Comparison of ENCODE assay signal across 17 cellular contexts in the genomic region with DNA sequence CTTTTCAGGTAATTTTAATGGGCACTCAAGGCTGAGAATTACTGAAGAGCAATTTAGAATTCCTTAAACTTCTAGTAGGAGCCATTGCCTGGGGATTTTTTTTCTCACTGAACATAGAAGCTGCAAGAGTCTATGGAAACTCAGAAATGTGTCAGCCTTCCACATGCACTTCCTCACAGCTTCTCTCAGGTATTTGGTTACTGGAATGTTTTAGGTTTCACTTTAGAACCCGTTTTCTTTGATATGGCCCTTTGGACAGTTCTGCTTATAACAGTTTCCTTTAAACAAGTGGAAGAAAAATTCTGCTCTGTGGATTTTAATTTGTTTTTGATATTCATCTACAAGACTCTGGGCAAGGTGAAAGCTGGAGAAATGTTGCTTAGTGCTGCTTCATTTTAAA.
"Had no signal": no experiment of that assay in that cellular context is flagged by ENCODE, and none has a peak within 500 bp of the region (broad histone marks: within the 10 kb centered on the region; RNA-seq: fewer than 3 reads in every experiment).

No MANE protein-coding gene starts in this region.

- H3K27ac ChIP-seq: hepatocyte, psoas muscle, right lobe of liver, spleen, upper lobe of right lung had no signal

- H3K4me2 ChIP-seq: hepatocyte had no signal

- H3K27me3 Mint-ChIP-seq: activated CD4-positive, alpha-beta T cell treated with anti-CD3 and anti-CD28 coated beads, Interleukin-2, amount 10 ng/mL, durations not matched to agents 7 days and 5 days; activated naive CD8-positive, alpha-beta T cell treated with anti-CD3 and anti-CD28 coated beads, Interleukin-2, amount 10 ng/mL, durations not matched to agents 7 days and 5 days; natural killer cell treated with Interleukin-12 subunit alpha and Interleukin-12 subunit beta and Interleukin-15 and Interleukin-18, amount 100 ng/mL, for 72 hours; stimulated activated naive CD8-positive, alpha-beta T cell treated with anti-CD3 and anti-CD28 coated beads, Interleukin-15, amount 100 ng/mL, for 72 hours had no signal

- H3K4me3 ChIP-seq: hepatocyte, psoas muscle, right lobe of liver, spleen, upper lobe of right lung had no signal

- H3K79me2 ChIP-seq: hepatocyte had no signal

- H3K9me3 ChIP-seq: psoas muscle, right lobe of liver, spleen, upper lobe of right lung had no signal

- H3K9me3 Mint-ChIP-seq: activated CD4-positive, alpha-beta T cell treated with anti-CD3 and anti-CD28 coated beads, Interleukin-2, amount 10 ng/mL, durations not matched to agents 7 days and 5 days; activated naive CD8-positive, alpha-beta T cell treated with anti-CD3 and anti-CD28 coated beads, Interleukin-2, amount 10 ng/mL, durations not matched to agents 7 days and 5 days; activated T-helper 1 cell treated with anti-CD3 and anti-CD28 coated beads, Interleukin-12 subunit alpha, Interleukin-12 subunit beta, Interleukin-2, Interleukin-4 antibody, amounts not matched to agents 30 ng/mL and 10 ng/mL and 1 ng/mL, durations not matched to agents 14 hours and 24 hours and 36 hours; natural killer cell treated with Interleukin-12 subunit alpha and Interleukin-12 subunit beta and Interleukin-15 and Interleukin-18, amount 100 ng/mL, for 72 hours; stimulated activated naive CD8-positive, alpha-beta T cell treated with anti-CD3 and anti-CD28 coated beads, Interleukin-15, amount 100 ng/mL, for 72 hours; T-helper 2 cell treated with Interferon-gamma antibody and Interleukin-4, amounts not matched to agents 5 μg/mL and 100 μg/mL, for 36 hours had no signal

- H3K27ac Mint-ChIP-seq: activated CD4-positive, alpha-beta T cell treated with anti-CD3 and anti-CD28 coated beads, Interleukin-2, amount 10 ng/mL, durations not matched to agents 7 days and 5 days; activated naive CD8-positive, alpha-beta T cell treated with anti-CD3 and anti-CD28 coated beads, Interleukin-2, amount 10 ng/mL, durations not matched to agents 7 days and 5 days; activated T-helper 1 cell treated with anti-CD3 and anti-CD28 coated beads, Interleukin-12 subunit alpha, Interleukin-12 subunit beta, Interleukin-2, Interleukin-4 antibody, amounts not matched to agents 30 ng/mL and 10 ng/mL and 1 ng/mL, durations not matched to agents 14 hours and 24 hours and 36 hours; natural killer cell treated with Interleukin-12 subunit alpha and Interleukin-12 subunit beta and Interleukin-15 and Interleukin-18, amount 100 ng/mL, for 72 hours; stimulated activated naive CD8-positive, alpha-beta T cell treated with anti-CD3 and anti-CD28 coated beads, Interleukin-15, amount 100 ng/mL, for 72 hours; T-helper 2 cell treated with Interferon-gamma antibody and Interleukin-4, amounts not matched to agents 5 μg/mL and 100 μg/mL, for 36 hours had no signal

- DNase-seq: activated CD4-positive, alpha-beta T cell treated with anti-CD3 and anti-CD28 coated beads, Interleukin-2, amount 10 ng/mL, durations not matched to agents 7 days and 5 days; activated CD4-positive, CD25-positive, alpha-beta regulatory T cell; activated CD8-positive, alpha-beta memory T cell treated with anti-CD3 and anti-CD28 coated beads, Interleukin-2, amount 50 U/mL, for 48 hours; activated naive CD4-positive, alpha-beta T cell; activated naive CD8-positive, alpha-beta T cell treated with anti-CD3 and anti-CD28 coated beads, Interleukin-2, amount 10 ng/mL, durations not matched to agents 7 days and 5 days; mesendoderm; occipital lobe; psoas muscle; right lobe of liver; spleen; stimulated activated naive CD8-positive, alpha-beta T cell treated with anti-CD3 and anti-CD28 coated beads, Interleukin-15, amount 100 ng/mL, for 72 hours; upper lobe of right lung had no signal

- H3K4me3 Mint-ChIP-seq: activated CD4-positive, alpha-beta T cell treated with anti-CD3 and anti-CD28 coated beads, Interleukin-2, amount 10 ng/mL, durations not matched to agents 7 days and 5 days; activated naive CD8-positive, alpha-beta T cell treated with anti-CD3 and anti-CD28 coated beads, Interleukin-2, amount 10 ng/mL, durations not matched to agents 7 days and 5 days; activated T-helper 1 cell treated with anti-CD3 and anti-CD28 coated beads, Interleukin-12 subunit alpha, Interleukin-12 subunit beta, Interleukin-2, Interleukin-4 antibody, amounts not matched to agents 30 ng/mL and 10 ng/mL and 1 ng/mL, durations not matched to agents 14 hours and 24 hours and 36 hours; natural killer cell treated with Interleukin-12 subunit alpha and Interleukin-12 subunit beta and Interleukin-15 and Interleukin-18, amount 100 ng/mL, for 72 hours; stimulated activated naive CD8-positive, alpha-beta T cell treated with anti-CD3 and anti-CD28 coated beads, Interleukin-15, amount 100 ng/mL, for 72 hours; T-helper 2 cell treated with Interferon-gamma antibody and Interleukin-4, amounts not matched to agents 5 μg/mL and 100 μg/mL, for 36 hours had no signal

- H3K36me3 Mint-ChIP-seq: natural killer cell treated with Interleukin-12 subunit alpha and Interleukin-12 subunit beta and Interleukin-15 and Interleukin-18, amount 100 ng/mL, for 72 hours had no signal

- H2AFZ ChIP-seq: hepatocyte had no signal

- H3K4me1 ChIP-seq: psoas muscle, right lobe of liver, spleen, upper lobe of right lung had no signal

- H3K27me3 ChIP-seq: hepatocyte, right lobe of liver, spleen, upper lobe of right lung had no signal

- H3K36me3 ChIP-seq: right lobe of liver, upper lobe of right lung had no signal

- H3K4me1 Mint-ChIP-seq: activated CD4-positive, alpha-beta T cell treated with anti-CD3 and anti-CD28 coated beads, Interleukin-2, amount 10 ng/mL, durations not matched to agents 7 days and 5 days; activated naive CD8-positive, alpha-beta T cell treated with anti-CD3 and anti-CD28 coated beads, Interleukin-2, amount 10 ng/mL, durations not matched to agents 7 days and 5 days; stimulated activated naive CD8-positive, alpha-beta T cell treated with anti-CD3 and anti-CD28 coated beads, Interleukin-15, amount 100 ng/mL, for 72 hours had no signal

- ATAC-seq: esophagus mucosa; natural killer cell treated with Interleukin-12 subunit alpha and Interleukin-12 subunit beta and Interleukin-15 and Interleukin-18, amount 100 ng/mL, for 72 hours; psoas muscle; right lobe of liver; stimulated activated naive CD8-positive, alpha-beta T cell treated with anti-CD3 and anti-CD28 coated beads, Interleukin-15, amount 100 ng/mL, for 72 hours; upper lobe of right lung had no signal
